Comparison of ENCODE assay signal across 1 cellular context in genomic region chr5:76376141-76376900, GRCh38.
TF ChIP-seq lines count a peak whose summit lies in the region.

No MANE protein-coding gene starts in this region.

TF ChIP-seq in HepG2, 621 proteins besides CTCF, POLR2A, EP300 and RAD21:
- TF ChIP-seq RARA (CRISPR knock-in tag; IDR thresholded peaks at IDR 0.05) = no peak
- no peak for TF ChIP-seq KIAA2018 (CRISPR knock-in tag; IDR thresholded peaks at IDR 0.05; ENCODE audit: borderline replicate concordance)
- no peak for TF ChIP-seq JDP2 (CRISPR knock-in tag; IDR thresholded peaks at IDR 0.05; ENCODE audit: borderline replicate concordance)
- no peak for TF ChIP-seq HOXA9 (CRISPR knock-in tag; IDR thresholded peaks at IDR 0.05; ENCODE audit: borderline replicate concordance)
- TF ChIP-seq ZNF777 (CRISPR knock-in tag; IDR thresholded peaks at IDR 0.05) = no peak
- TF ChIP-seq ZEB1 (IDR thresholded peaks at IDR 0.05; ENCODE audit: insufficient replicate concordance, low read depth) = no peak
- no peak for TF ChIP-seq ATF7 (IDR thresholded peaks at IDR 0.05)
- TF ChIP-seq ATF7 (CRISPR knock-in tag; IDR thresholded peaks at IDR 0.05) = no peak
- no peak for TF ChIP-seq LBX2 (CRISPR knock-in tag; IDR thresholded peaks at IDR 0.05; ENCODE audit: borderline replicate concordance)
- TF ChIP-seq ZNF121 (CRISPR knock-in tag; IDR thresholded peaks at IDR 0.05) = no peak
- TF ChIP-seq BHLHE40 (IDR thresholded peaks at IDR 0.05; ENCODE audit: low read length) = no peak
- TF ChIP-seq SNAPC4 (CRISPR knock-in tag; IDR thresholded peaks at IDR 0.05) = no peak
- TF ChIP-seq ARNTL (CRISPR knock-in tag; IDR thresholded peaks at IDR 0.05) = no peak
- no peak for TF ChIP-seq ZNF331 (CRISPR knock-in tag; IDR thresholded peaks at IDR 0.05)
- no peak for TF ChIP-seq DNMT1 (CRISPR knock-in tag; IDR thresholded peaks at IDR 0.05)
